In genomic region chr11:67687986-67688385, GRCh38 we compare ENCODE assay signal across 2 cellular contexts.
TF ChIP-seq lines count a peak whose summit lies in the region.

No MANE protein-coding gene starts in this region.

TF ChIP-seq in GM23338, 12 proteins besides CTCF, POLR2A, EP300 and RAD21:
- TF ChIP-seq ZNF331 (CRISPR knock-in tag; IDR thresholded peaks at IDR 0.05; ENCODE audit: low read depth) (no peak), POLR2AphosphoS5 (IDR thresholded peaks at IDR 0.05; ENCODE audit: low read depth) (no peak), ZNF462 (CRISPR knock-in tag; IDR thresholded peaks at IDR 0.05) (no peak)

TF ChIP-seq in GM12878, 131 proteins besides CTCF, POLR2A, EP300 and RAD21:
- TF ChIP-seq HDGF (IDR thresholded peaks at IDR 0.05), result no peak
- no peak for TF ChIP-seq RAD51 (IDR thresholded peaks at IDR 0.05)
- no peak for TF ChIP-seq ZNF622 (IDR thresholded peaks at IDR 0.05)
- no peak for TF ChIP-seq BCL3 (IDR thresholded peaks at IDR 0.05; ENCODE audit: borderline replicate concordance, insufficient read depth, low read depth, low read length, poor library complexity, severe bottlenecking)
- TF ChIP-seq ETV6 (conservative IDR thresholded peaks at IDR 0.05 in 1 of 2, IDR thresholded peaks at IDR 0.05 in 1 of 2; ENCODE audit: borderline replicate concordance in 1 of 2, low read depth in 1 of 2), result no peak
- no peak for TF ChIP-seq ZBTB40 (IDR thresholded peaks at IDR 0.05; ENCODE audit: borderline replicate concordance)
- no peak for TF ChIP-seq ZNF687 (IDR thresholded peaks at IDR 0.05)
- no peak for TF ChIP-seq NKRF (conservative IDR thresholded peaks at IDR 0.05)
- no peak for TF ChIP-seq JUNB (IDR thresholded peaks at IDR 0.05)
- no peak for TF ChIP-seq ZNF24 (IDR thresholded peaks at IDR 0.05)
